15 cellular contexts compared by ENCODE assay signal in the genomic region with DNA sequence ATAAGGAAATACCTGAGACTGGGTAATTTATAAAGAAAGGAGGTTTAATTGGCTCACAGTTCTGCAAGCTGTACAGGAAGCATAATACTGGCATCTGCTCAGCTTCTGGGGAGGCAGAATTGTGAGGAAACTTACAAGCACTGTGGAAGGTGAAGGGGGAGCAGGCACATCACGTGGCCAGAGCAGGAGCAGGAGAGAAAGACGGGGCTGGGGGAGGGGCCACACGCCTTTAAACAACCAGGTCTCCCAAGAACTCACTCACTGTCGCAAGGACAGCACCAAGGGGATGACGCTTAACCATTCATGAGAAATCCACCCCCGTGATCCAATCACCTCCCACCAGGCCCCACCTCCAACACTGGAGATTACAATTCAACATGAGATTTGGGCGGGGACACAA. TPM values are rescaled to one million over a fixed set of nuclear protein-coding genes. Genes with fewer than 3 reads are reported as not detected.
"Had no signal": no experiment of that assay in that cellular context is flagged by ENCODE, and none has a peak within 500 bp of the region (broad histone marks: within the 10 kb centered on the region; RNA-seq: fewer than 3 reads in every experiment).

No MANE protein-coding gene starts in this region.

RNA-seq across cellular contexts. Expression of a gene that starts 3.8 kb away (rescaled TPM):
- total RNA-seq: activated B cell treated with CpG ODN at 0.5 μM for 24 hours; activated CD8-positive, alpha-beta T cell treated with anti-CD3 and anti-CD28 coated beads for 36 hours; activated T-cell treated with anti-CD3 and anti-CD28 coated beads, Interleukin-2, amount 50 U/mL, for 4 hours; activated T-helper 1 cell treated with anti-CD3 and anti-CD28 coated beads, Interleukin-12 subunit alpha, Interleukin-12 subunit beta, Interleukin-2, Interleukin-4 antibody, amounts not matched to agents 30 ng/mL and 10 ng/mL and 1 ng/mL, durations not matched to agents 14 hours and 24 hours and 36 hours; activated T-helper 2 cell treated with anti-CD3 and anti-CD28 coated beads, Interferon-gamma antibody, Interleukin-2, Interleukin-4, amounts not matched to agents 10 μg/mL and 5 μg/mL and 100 μg/mL, durations not matched to agents 14 hours and 24 hours and 36 hours; astrocyte; bronchial epithelial cell; chondrocyte; dermis blood vessel endothelial cell; esophagus muscularis mucosa; foreskin keratinocyte; gastrocnemius medialis; T-helper 1 cell treated with Interleukin-12 subunit alpha and Interleukin-12 subunit beta and Interleukin-4 antibody, amounts not matched to agents 30 ng/mL and 1 ng/mL, for 36 hours; T-helper 2 cell treated with Interferon-gamma antibody and Interleukin-4, amounts not matched to agents 100 ng/mL and 5 ng/mL, for 36 hours had no signal
- polyA plus RNA-seq: adipose tissue, foreskin keratinocyte had no signal

RNA-seq across cellular contexts. Expression of a gene that starts 5.2 kb away (rescaled TPM):
- total RNA-seq: activated B cell treated with CpG ODN at 0.5 μM for 24 hours; activated CD8-positive, alpha-beta T cell treated with anti-CD3 and anti-CD28 coated beads for 36 hours; activated T-cell treated with anti-CD3 and anti-CD28 coated beads, Interleukin-2, amount 50 U/mL, for 4 hours; activated T-helper 1 cell treated with anti-CD3 and anti-CD28 coated beads, Interleukin-12 subunit alpha, Interleukin-12 subunit beta, Interleukin-2, Interleukin-4 antibody, amounts not matched to agents 30 ng/mL and 10 ng/mL and 1 ng/mL, durations not matched to agents 14 hours and 24 hours and 36 hours; activated T-helper 2 cell treated with anti-CD3 and anti-CD28 coated beads, Interferon-gamma antibody, Interleukin-2, Interleukin-4, amounts not matched to agents 10 μg/mL and 5 μg/mL and 100 μg/mL, durations not matched to agents 14 hours and 24 hours and 36 hours; astrocyte; bronchial epithelial cell; chondrocyte; dermis blood vessel endothelial cell; esophagus muscularis mucosa; foreskin keratinocyte; gastrocnemius medialis; T-helper 1 cell treated with Interleukin-12 subunit alpha and Interleukin-12 subunit beta and Interleukin-4 antibody, amounts not matched to agents 30 ng/mL and 1 ng/mL, for 36 hours; T-helper 2 cell treated with Interferon-gamma antibody and Interleukin-4, amounts not matched to agents 100 ng/mL and 5 ng/mL, for 36 hours had no signal
- polyA plus RNA-seq: foreskin keratinocyte had no signal

RNA-seq across cellular contexts. Expression of a gene that starts 7.1 kb away (rescaled TPM):
- total RNA-seq: activated B cell treated with CpG ODN at 0.5 μM for 24 hours; activated CD8-positive, alpha-beta T cell treated with anti-CD3 and anti-CD28 coated beads for 36 hours; activated T-cell treated with anti-CD3 and anti-CD28 coated beads, Interleukin-2, amount 50 U/mL, for 4 hours; activated T-helper 1 cell treated with anti-CD3 and anti-CD28 coated beads, Interleukin-12 subunit alpha, Interleukin-12 subunit beta, Interleukin-2, Interleukin-4 antibody, amounts not matched to agents 30 ng/mL and 10 ng/mL and 1 ng/mL, durations not matched to agents 14 hours and 24 hours and 36 hours; activated T-helper 2 cell treated with anti-CD3 and anti-CD28 coated beads, Interferon-gamma antibody, Interleukin-2, Interleukin-4, amounts not matched to agents 10 μg/mL and 5 μg/mL and 100 μg/mL, durations not matched to agents 14 hours and 24 hours and 36 hours; astrocyte; bronchial epithelial cell; chondrocyte; dermis blood vessel endothelial cell; esophagus muscularis mucosa; foreskin keratinocyte; gastrocnemius medialis; T-helper 1 cell treated with Interleukin-12 subunit alpha and Interleukin-12 subunit beta and Interleukin-4 antibody, amounts not matched to agents 30 ng/mL and 1 ng/mL, for 36 hours; T-helper 2 cell treated with Interferon-gamma antibody and Interleukin-4, amounts not matched to agents 100 ng/mL and 5 ng/mL, for 36 hours had no signal
- polyA plus RNA-seq: adipose tissue, foreskin keratinocyte had no signal

RNA-seq across cellular contexts. Expression of a gene that starts 15.4 kb away (rescaled TPM):
- total RNA-seq: activated B cell treated with CpG ODN at 0.5 μM for 24 hours; activated CD8-positive, alpha-beta T cell treated with anti-CD3 and anti-CD28 coated beads for 36 hours; activated T-cell treated with anti-CD3 and anti-CD28 coated beads, Interleukin-2, amount 50 U/mL, for 4 hours; activated T-helper 1 cell treated with anti-CD3 and anti-CD28 coated beads, Interleukin-12 subunit alpha, Interleukin-12 subunit beta, Interleukin-2, Interleukin-4 antibody, amounts not matched to agents 30 ng/mL and 10 ng/mL and 1 ng/mL, durations not matched to agents 14 hours and 24 hours and 36 hours; activated T-helper 2 cell treated with anti-CD3 and anti-CD28 coated beads, Interferon-gamma antibody, Interleukin-2, Interleukin-4, amounts not matched to agents 10 μg/mL and 5 μg/mL and 100 μg/mL, durations not matched to agents 14 hours and 24 hours and 36 hours; astrocyte; bronchial epithelial cell; chondrocyte; dermis blood vessel endothelial cell; esophagus muscularis mucosa; foreskin keratinocyte; gastrocnemius medialis; T-helper 1 cell treated with Interleukin-12 subunit alpha and Interleukin-12 subunit beta and Interleukin-4 antibody, amounts not matched to agents 30 ng/mL and 1 ng/mL, for 36 hours; T-helper 2 cell treated with Interferon-gamma antibody and Interleukin-4, amounts not matched to agents 100 ng/mL and 5 ng/mL, for 36 hours had no signal
- polyA plus RNA-seq: adipose tissue, foreskin keratinocyte had no signal

RNA-seq across cellular contexts. Expression of a gene that starts 20.4 kb away (rescaled TPM):
- total RNA-seq: activated B cell treated with CpG ODN at 0.5 μM for 24 hours; activated CD8-positive, alpha-beta T cell treated with anti-CD3 and anti-CD28 coated beads for 36 hours; activated T-cell treated with anti-CD3 and anti-CD28 coated beads, Interleukin-2, amount 50 U/mL, for 4 hours; activated T-helper 1 cell treated with anti-CD3 and anti-CD28 coated beads, Interleukin-12 subunit alpha, Interleukin-12 subunit beta, Interleukin-2, Interleukin-4 antibody, amounts not matched to agents 30 ng/mL and 10 ng/mL and 1 ng/mL, durations not matched to agents 14 hours and 24 hours and 36 hours; activated T-helper 2 cell treated with anti-CD3 and anti-CD28 coated beads, Interferon-gamma antibody, Interleukin-2, Interleukin-4, amounts not matched to agents 10 μg/mL and 5 μg/mL and 100 μg/mL, durations not matched to agents 14 hours and 24 hours and 36 hours; astrocyte; bronchial epithelial cell; chondrocyte; dermis blood vessel endothelial cell; esophagus muscularis mucosa; foreskin keratinocyte; gastrocnemius medialis; T-helper 1 cell treated with Interleukin-12 subunit alpha and Interleukin-12 subunit beta and Interleukin-4 antibody, amounts not matched to agents 30 ng/mL and 1 ng/mL, for 36 hours; T-helper 2 cell treated with Interferon-gamma antibody and Interleukin-4, amounts not matched to agents 100 ng/mL and 5 ng/mL, for 36 hours had no signal
- polyA plus RNA-seq: adipose tissue, foreskin keratinocyte had no signal
